Comparison of ENCODE assay signal across 8 cellular contexts in the genomic region with DNA sequence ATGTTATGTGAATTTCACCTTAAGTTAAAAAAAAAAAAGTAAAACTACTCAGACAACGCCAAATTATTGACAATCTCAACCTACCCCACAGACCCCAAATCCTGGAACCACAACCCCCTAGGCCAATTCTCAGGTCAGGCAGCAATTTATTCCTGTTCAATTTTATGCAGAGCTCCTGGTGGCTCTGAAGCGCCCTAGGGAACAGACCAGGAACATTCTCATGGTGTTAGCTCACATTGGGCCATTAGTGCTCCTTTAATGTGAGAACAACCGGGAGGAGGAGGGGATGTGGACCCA. TPM values are rescaled to one million over a fixed set of nuclear protein-coding genes. Genes with fewer than 3 reads are reported as not detected.
DNase-seq lines count a peak whose midpoint lies in the region; ATAC-seq and TF ChIP-seq lines count a peak whose summit lies in the region.

No MANE protein-coding gene starts in this region.

- DNase-seq in EH (ENCODE audit: low read depth) (peak; percentile 53), RWPE1 (ENCODE audit: low spot score) (peak; percentile 52), fibroblast of lung (ENCODE audit: low read depth in 2 of 2) (peak in 1 of 2 donors; percentile 22), prostate gland (ENCODE audit: low spot score) (no peak), NCI-H2171 (lab: John Stamatoyannopoulos, UW) (no peak), DMS153 treated with DMSO at 0.1 percent for 48 hours (lab: John Stamatoyannopoulos, UW; ENCODE audit: unreplicated experiment) (no peak)

- intact Hi-C loops in prostate gland (cut with DNase I), result loop anchor here (2.0 kb wide), 1 partner anchor 67 kb away; no protein-coding TSS in a partner anchor

- 52% methylated on average over 3 of the region's 3 CpGs for WGBS in prostate gland

- no peak for TF ChIP-seq POLR2A in prostate gland (IDR thresholded peaks at IDR 0.05)

- CTCF ChIA-PET in RWPE1 (lab: Yijun Ruan, JAX), result interaction anchor here (0.5 to 1.4 kb wide), 8 partner anchors 9 to 577 kb away, joined by 3 to 11 read pairs (median 3); no protein-coding TSS in a partner anchor

- no peaks in the 10 kb centered on the region for H4K20me1 ChIP-seq in fibroblast of lung (ENCODE audit: control insufficient read depth, extremely low read depth, insufficient read depth, low read length)

- H3K79me2 ChIP-seq in fibroblast of lung (ENCODE audit: control insufficient read depth, insufficient read depth, low read length), result peaks cover 5% of the 10 kb centered on the region

- H3K27ac ChIP-seq in RWPE1 (peak overlapping the region; percentile 50; the same call in 1 of the 2 replicates), fibroblast of lung (ENCODE audit: insufficient read depth, low read length) (no peak overlapping the region), prostate gland (peak overlapping the region; percentile 60 to 83)

- ATAC-seq in GM19023 (IDR thresholded peaks at IDR 0.05; ENCODE audit: unreplicated experiment) (no peak), GM18868 (IDR thresholded peaks at IDR 0.05; ENCODE audit: unreplicated experiment) (no peak)

- H3K9me3 ChIP-seq in fibroblast of lung (ENCODE audit: control insufficient read depth, insufficient read depth, low read depth, low read length), result no peaks in the 10 kb centered on the region
- no peaks in the 10 kb centered on the region for H3K9me3 ChIP-seq in prostate gland

- POLR2A ChIA-PET in RWPE1 (lab: Yijun Ruan, JAX; ENCODE audit: low non-redundant PET), result no interaction called here

- H3K36me3 ChIP-seq in fibroblast of lung (ENCODE audit: control insufficient read depth, insufficient read depth, low read length), result no peaks in the 10 kb centered on the region
- H3K36me3 ChIP-seq in prostate gland, result no peaks in the 10 kb centered on the region

- no peak for TF ChIP-seq CTCF in RWPE1 (conservative IDR thresholded peaks at IDR 0.05; ENCODE audit: low read depth)
- TF ChIP-seq CTCF in fibroblast of lung (conservative IDR thresholded peaks at IDR 0.05 in 1 of 2, IDR thresholded peaks at IDR 0.05 in 1 of 2; ENCODE audit: low read depth in 1 of 2, low read length in 2 of 2), result no peak
- TF ChIP-seq CTCF in prostate gland (IDR thresholded peaks at IDR 0.05), result no peak

- H3K27me3 ChIP-seq in fibroblast of lung (ENCODE audit: control insufficient read depth, insufficient read depth, low read length) (no peaks in the 10 kb centered on the region), prostate gland (replicated peaks; ENCODE audit: insufficient read depth) (no peaks in the 10 kb centered on the region)

- H3K4me3 ChIP-seq in fibroblast of lung (replicated peaks in 1 of 4; ENCODE audit: control extremely low read depth in 1 of 4, insufficient read depth in 1 of 4, low read depth in 3 of 4, low read length in 4 of 4) (peak overlapping the region in 3 of 4 experiments; percentile 36 to 84 (median 70)), prostate gland (peak overlapping the region; percentile 73 to 87)

- peak overlapping the region; percentile 74 for H3K9ac ChIP-seq in fibroblast of lung (ENCODE audit: insufficient read depth, low read length)

- H2AFZ ChIP-seq in fibroblast of lung (ENCODE audit: low read length), result peak overlapping the region; percentile 83

- peaks cover 7% of the 10 kb centered on the region for H3K4me1 ChIP-seq in fibroblast of lung (ENCODE audit: control insufficient read depth, extremely low read depth, insufficient read depth, low read length)
- H3K4me1 ChIP-seq in prostate gland (replicated peaks), result peaks cover 8% of the 10 kb centered on the region

- H3K4me2 ChIP-seq in fibroblast of lung (ENCODE audit: extremely low read depth, insufficient read depth, low read length), result peak overlapping the region; percentile 94

RNA-seq across cellular contexts. Expression of gene PSEN2, which starts 0.4 kb away (rescaled TPM):
- total RNA-seq in fibroblast of lung (22.9 and 41.8 TPM in 2 replicates), prostate gland (10 to 100 TPM; 45.3 to 78.3 TPM)
- polyA plus RNA-seq in fibroblast of lung, result 19.5 and 22.1 TPM in 2 replicates
- polyA plus RNA-seq in fibroblast of lung (2012), result 17.5 and 19.8 TPM in 2 replicates
- polyA minus RNA-seq in fibroblast of lung (ENCODE audit: low replicate concordance), result 33.5 and 50.6 TPM in 2 replicates

Comparison
In these comparisons a context has a peak if more than half of its experiments do, and no peak if none do; other contexts are left out.
1. DNase-seq: peak in EH (single experiment) and RWPE1 (single experiment); none in prostate gland (single experiment), NCI-H2171 (single experiment) and DMS153 treated with DMSO at 0.1 percent for 48 hours (single experiment).